ENCODE assay signal across 19 cellular contexts in genomic region chr7:8051373-8051772, GRCh38.
DNase-seq lines count a peak whose midpoint lies in the region; ATAC-seq, FAIRE-seq and TF ChIP-seq lines count a peak whose summit lies in the region.
"Had no signal": no experiment of that assay in that cellular context is flagged by ENCODE, and none has a peak within 500 bp of the region (broad histone marks: within the 10 kb centered on the region; RNA-seq: fewer than 3 reads in every experiment).

No MANE protein-coding gene starts in this region.

- peaks cover 40 to 61% (median 47%) of the 10 kb centered on the region in 4 donors for H3K4me1 Mint-ChIP-seq in CD4-positive, CD25-positive, alpha-beta regulatory T cell

- peak; percentile 44 to 55 for ATAC-seq in activated CD4-positive, CD25-positive, alpha-beta regulatory T cell treated with anti-CD3 and anti-CD28 coated beads, Interleukin-2, amount 50 U/mL, for 24 hours
- no peak for ATAC-seq in CD4-positive, CD25-positive, alpha-beta regulatory T cell (ENCODE audit: low read depth in 2 of 2)
- peak; percentile 42 for ATAC-seq in GM21360 (IDR thresholded peaks at IDR 0.05; ENCODE audit: unreplicated experiment)
- ATAC-seq: A549 had no signal

- no peaks in the 10 kb centered on the region for H3K27me3 ChIP-seq in CD4-positive, CD25-positive, alpha-beta regulatory T cell (ENCODE audit: control insufficient read depth, insufficient read depth, low read length)

- peaks cover 20% of the 10 kb centered on the region for H3K36me3 ChIP-seq in CD4-positive, CD25-positive, alpha-beta regulatory T cell (ENCODE audit: control insufficient read depth, insufficient read depth, low read length)
- H3K36me3 ChIP-seq: HAP-1 had no signal

- no peak overlapping the region for H3K4me3 Mint-ChIP-seq in CD4-positive, CD25-positive, alpha-beta regulatory T cell
- H3K4me3 Mint-ChIP-seq: B cell, CD14-positive monocyte had no signal

- FAIRE-seq in D721Med (lab: Jason Lieb, UNC) = no peak
- FAIRE-seq: A549 had no signal

- H3K4me3 ChIP-seq in CD4-positive, CD25-positive, alpha-beta regulatory T cell (ENCODE audit: low read depth, low read length) = peak overlapping the region; percentile 13
- H3K4me3 ChIP-seq: A549, GM23248, HAP-1, SK-N-MC had no signal

- H3K27me3 Mint-ChIP-seq in CD4-positive, CD25-positive, alpha-beta regulatory T cell = no peaks in the 10 kb centered on the region
- H3K27me3 Mint-ChIP-seq: B cell had no signal

- H3K9me3 ChIP-seq in CD4-positive, CD25-positive, alpha-beta regulatory T cell (ENCODE audit: control insufficient read depth in 2 of 2, low read length in 2 of 2) = no peaks in the 10 kb centered on the region
- H3K9me3 ChIP-seq: A549, HAP-1 had no signal

- no peak overlapping the region for H3K27ac ChIP-seq in CD4-positive, CD25-positive, alpha-beta regulatory T cell (ENCODE audit: insufficient read depth, low read length, poor library complexity, severe bottlenecking)
- H3K27ac ChIP-seq: A549, GM23248, RWPE1, SK-N-MC had no signal

- no peak for TF ChIP-seq CTCF in D721Med (IDR thresholded peaks at IDR 0.05; ENCODE audit: insufficient read depth, missing control alignments)

- H3K27ac Mint-ChIP-seq in CD4-positive, CD25-positive, alpha-beta regulatory T cell = peak overlapping the region in 1 of 3 donors; percentile 39
- H3K27ac Mint-ChIP-seq: B cell, CD14-positive monocyte had no signal

- peaks cover 15% of the 10 kb centered on the region for H3K36me3 Mint-ChIP-seq in CD4-positive, CD25-positive, alpha-beta regulatory T cell

- DNase-seq in activated CD4-positive, CD25-positive, alpha-beta regulatory T cell treated with anti-CD3 and anti-CD28 coated beads, Interleukin-2, amount 50 U/mL, for 72 hours = no peak
- DNase-seq in CD4-positive, CD25-positive, alpha-beta regulatory T cell = no peak
- DNase-seq in cerebellar cortex (ENCODE audit: low spot score) (peak; percentile 26), NCI-H2107 (lab: John Stamatoyannopoulos, UW) (no peak), D721Med (ENCODE audit: insufficient read length, low spot score) (no peak)
- DNase-seq: EL; GM23248; NCI-H1694; NCI-H2081; NK-92 treated with Interleukin-12 subunit alpha and Interleukin-12 subunit beta, amount 100 ng/mL, for 24 hours; SHP77 treated with DMSO at 0.1 percent for 48 hours had no signal

- H3K9me3 Mint-ChIP-seq in CD4-positive, CD25-positive, alpha-beta regulatory T cell = peaks cover 0 to 1% (median 0%) of the 10 kb centered on the region in 7 donors
- H3K9me3 Mint-ChIP-seq: CD14-positive monocyte had no signal

- H3K4me1 ChIP-seq in CD4-positive, CD25-positive, alpha-beta regulatory T cell (ENCODE audit: control insufficient read depth, insufficient read depth, low read length, poor library complexity, severe bottlenecking) = peaks cover 24% of the 10 kb centered on the region
- H3K4me1 ChIP-seq: A549, HAP-1 had no signal

Comparison
In these comparisons a context has a peak if more than half of its experiments do, and no peak if none do; other contexts are left out.
1. ATAC-seq: peak in activated CD4-positive, CD25-positive, alpha-beta regulatory T cell treated with anti-CD3 and anti-CD28 coated beads, Interleukin-2, amount 50 U/mL, for 24 hours (2 of 2) and GM21360 (single experiment); none in CD4-positive, CD25-positive, alpha-beta regulatory T cell (0 of 2).